Comparison of ENCODE assay signal across 1 cellular context in genomic region chr1:156766288-156767100, GRCh38.
TF ChIP-seq lines count a peak whose summit lies in the region.

No MANE protein-coding gene starts in this region.

TF ChIP-seq in K562, 482 proteins besides CTCF, POLR2A, EP300 and RAD21 (continues in another document):
- TF ChIP-seq ZNF232 (CRISPR knock-in tag; IDR thresholded peaks at IDR 0.05) = no peak
- peak in 1 of 2 experiments; percentile 26; a peak in 1 of 4 replicates for TF ChIP-seq MLLT1 (IDR thresholded peaks at IDR 0.05)
- TF ChIP-seq KAT8 (IDR thresholded peaks at IDR 0.05; ENCODE audit: low read depth) = no peak
- TF ChIP-seq JUN (IDR thresholded peaks at IDR 0.05; ENCODE audit: borderline replicate concordance, low read depth, low read length) = no peak
- TF ChIP-seq JUN (CRISPR knock-in tag; IDR thresholded peaks at IDR 0.05; ENCODE audit: borderline replicate concordance) = 0 out of 2 replicates have a peak, but pooled peaks have one; percentile 48
- no peak for TF ChIP-seq NFXL1 (CRISPR knock-in tag; IDR thresholded peaks at IDR 0.05)
- peak; percentile 88 for TF ChIP-seq HDGF (IDR thresholded peaks at IDR 0.05)
- TF ChIP-seq ZNF41 (CRISPR knock-in tag; conservative IDR thresholded peaks at IDR 0.05) = no peak
- TF ChIP-seq FOXK2 (conservative IDR thresholded peaks at IDR 0.05 in 1 of 2, IDR thresholded peaks at IDR 0.05 in 1 of 2; ENCODE audit: low read depth in 2 of 2) = peak in 1 of 2 experiments; percentile 66; a peak in 3 of 4 replicates
- TF ChIP-seq PML (IDR thresholded peaks at IDR 0.05; ENCODE audit: low read length) = peak; percentile 0; the same call in 1 of the 2 replicates
- 0 out of 2 replicates have a peak, but pooled peaks have one; percentile 8 for TF ChIP-seq RREB1 (CRISPR knock-in tag; IDR thresholded peaks at IDR 0.05)
- TF ChIP-seq CHD1 (IDR thresholded peaks at IDR 0.05; ENCODE audit: low read length) = peak; percentile 30
- TF ChIP-seq BHLHE40 (IDR thresholded peaks at IDR 0.05; ENCODE audit: low read length) = no peak
- TF ChIP-seq TAL1 (IDR thresholded peaks at IDR 0.05) = peak; percentile 6; the same call in 1 of the 2 replicates
- TF ChIP-seq ZKSCAN1 (IDR thresholded peaks at IDR 0.05; ENCODE audit: low read depth, low read length) = no peak
- no peak for TF ChIP-seq ZNF436 (CRISPR knock-in tag; IDR thresholded peaks at IDR 0.05)
- peak; percentile 91; the same call in 1 of the 2 replicates for TF ChIP-seq ZFP91 (CRISPR knock-in tag; IDR thresholded peaks at IDR 0.05)
- TF ChIP-seq MTA1 (IDR thresholded peaks at IDR 0.05; ENCODE audit: borderline replicate concordance) = 0 out of 2 replicates have a peak, but pooled peaks have one; percentile 40
- TF ChIP-seq COPS2 (conservative IDR thresholded peaks at IDR 0.05) = no peak
- TF ChIP-seq TOE1 (IDR thresholded peaks at IDR 0.05; ENCODE audit: borderline replicate concordance) = 0 out of 2 replicates have a peak, but pooled peaks have one; percentile 24
- TF ChIP-seq TOE1 (CRISPR knock-in tag; IDR thresholded peaks at IDR 0.05; ENCODE audit: borderline replicate concordance, low read depth) = no peak
- TF ChIP-seq ZBTB40 (IDR thresholded peaks at IDR 0.05) = peak; percentile 20; the same call in 1 of the 2 replicates
- TF ChIP-seq ZBTB40 (CRISPR knock-in tag; IDR thresholded peaks at IDR 0.05) = no peak
- no peak for TF ChIP-seq EWSR1 (IDR thresholded peaks at IDR 0.05; ENCODE audit: borderline replicate concordance, low read depth, partially characterized antibody)
- TF ChIP-seq SAP30 (IDR thresholded peaks at IDR 0.05; ENCODE audit: borderline replicate concordance, insufficient read depth, low read depth, low read length, poor library complexity, severe bottlenecking) = peak; percentile 59
- TF ChIP-seq MECOM (CRISPR knock-in tag; IDR thresholded peaks at IDR 0.05) = no peak
- 0 out of 2 replicates have a peak, but pooled peaks have one; percentile 30 for TF ChIP-seq NCOA1 (IDR thresholded peaks at IDR 0.05; ENCODE audit: low read depth)
- TF ChIP-seq HDAC2 (IDR thresholded peaks at IDR 0.05) = peak; percentile 20; the same call in 1 of the 2 replicates
- peak; percentile 27 for TF ChIP-seq NEUROD1 (IDR thresholded peaks at IDR 0.05; ENCODE audit: borderline replicate concordance, low read depth, low read length, partially characterized antibody)
- TF ChIP-seq HSF4 (CRISPR knock-in tag; IDR thresholded peaks at IDR 0.05; ENCODE audit: borderline replicate concordance) = 0 out of 2 replicates have a peak, but pooled peaks have one; percentile 27
- TF ChIP-seq ZNF324 (CRISPR knock-in tag; IDR thresholded peaks at IDR 0.05) = no peak
- TF ChIP-seq NFIC (IDR thresholded peaks at IDR 0.05) = peak; percentile 65
- TF ChIP-seq ZNF707 (CRISPR knock-in tag; conservative IDR thresholded peaks at IDR 0.05) = no peak
- TF ChIP-seq HLTF (IDR thresholded peaks at IDR 0.05) = no peak
- TF ChIP-seq POLR2B (IDR thresholded peaks at IDR 0.05; ENCODE audit: low read depth, partially characterized antibody) = peak; percentile 20
- peak; percentile 60; the same call in 1 of the 2 replicates for TF ChIP-seq FOXM1 (IDR thresholded peaks at IDR 0.05; ENCODE audit: low read depth)
- no peak for TF ChIP-seq FOXM1 (CRISPR knock-in tag; IDR thresholded peaks at IDR 0.05; ENCODE audit: low read depth)
- 0 out of 2 replicates have a peak, but pooled peaks have one; percentile 11 for TF ChIP-seq NBN (IDR thresholded peaks at IDR 0.05; ENCODE audit: low read depth)
- TF ChIP-seq ZNF511 (CRISPR knock-in tag; IDR thresholded peaks at IDR 0.05) = no peak
- no peak for TF ChIP-seq ZNF785 (CRISPR knock-in tag; IDR thresholded peaks at IDR 0.05)
- no peak for TF ChIP-seq CSDE1 (IDR thresholded peaks at IDR 0.05)
- peak in 1 of 2 experiments; percentile 3; a peak in 1 of 4 replicates for TF ChIP-seq NONO (IDR thresholded peaks at IDR 0.05; ENCODE audit: low read depth in 2 of 2, low read length in 1 of 2)
- no peak; the same call in 1 of the 2 replicates for TF ChIP-seq GABPB1 (CRISPR knock-in tag; IDR thresholded peaks at IDR 0.05)
- TF ChIP-seq HOMEZ (CRISPR knock-in tag; IDR thresholded peaks at IDR 0.05) = no peak
